Comparison of ENCODE assay signal across 9 cellular contexts in genomic region chr1:235018161-235018560, GRCh38.
A peak's percentile ranks its signal among the peaks of the same experiment; 100 is the strongest.
DNase-seq lines count a peak whose midpoint lies in the region; ATAC-seq and TF ChIP-seq lines count a peak whose summit lies in the region.
"Had no signal": no experiment of that assay in that cellular context is flagged by ENCODE, and none has a peak within 500 bp of the region (broad histone marks: within the 10 kb centered on the region; RNA-seq: fewer than 3 reads in every experiment).

No MANE protein-coding gene starts in this region.

- no peaks in the 10 kb centered on the region for H3K36me3 ChIP-seq in WERI-Rb-1
- no peaks in the 10 kb centered on the region for H3K36me3 ChIP-seq in suprapubic skin

- ATAC-seq in activated T-cell treated with anti-CD3 and anti-CD28 coated beads, Interleukin-2, amount 50 U/mL, for 72 hours (replicated peaks in 1 of 2) = no peak
- peak; percentile 98 for ATAC-seq in foreskin keratinocyte
- ATAC-seq in GM18511 (IDR thresholded peaks at IDR 0.05; ENCODE audit: unreplicated experiment) = no peak
- ATAC-seq in HG03565 (IDR thresholded peaks at IDR 0.05; ENCODE audit: unreplicated experiment) = no peak

- TF ChIP-seq CTCF in WERI-Rb-1 (IDR thresholded peaks at IDR 0.05; ENCODE audit: low read depth, low read length) = no peak
- peak; percentile 2 for TF ChIP-seq CTCF in foreskin keratinocyte (conservative IDR thresholded peaks at IDR 0.05)
- no peak for TF ChIP-seq CTCF in suprapubic skin (IDR thresholded peaks at IDR 0.05)

- H3K9me3 Mint-ChIP-seq in activated T-cell treated with anti-CD3 and anti-CD28 coated beads, Interleukin-2, amount 50 U/mL, for 72 hours = peaks cover 2 to 9% of the 10 kb centered on the region in 2 donors

- H3K4me3 ChIP-seq in WERI-Rb-1 (ENCODE audit: low read depth, low read length) = no peak overlapping the region
- H3K4me3 ChIP-seq in suprapubic skin = no peak overlapping the region

- TF ChIP-seq EP300 in suprapubic skin (IDR thresholded peaks at IDR 0.05) = no peak

- peaks cover 17 to 28% of the 10 kb centered on the region in 2 donors for H3K36me3 Mint-ChIP-seq in activated T-cell treated with anti-CD3 and anti-CD28 coated beads, Interleukin-2, amount 50 U/mL, for 72 hours (ENCODE audit: insufficient read depth in 2 of 2)

- H3K27me3 ChIP-seq in WERI-Rb-1 (ENCODE audit: insufficient read depth, low read depth, severe bottlenecking) (no peaks in the 10 kb centered on the region), foreskin keratinocyte (no peaks in the 10 kb centered on the region), suprapubic skin (no peaks in the 10 kb centered on the region)

- WGBS in suprapubic skin = 41% methylated on average over 3 of the region's 3 CpGs

- no peak overlapping the region for H3K27ac Mint-ChIP-seq in activated T-cell treated with anti-CD3 and anti-CD28 coated beads, Interleukin-2, amount 50 U/mL, for 72 hours

- H3K4me3 Mint-ChIP-seq in activated T-cell treated with anti-CD3 and anti-CD28 coated beads, Interleukin-2, amount 50 U/mL, for 72 hours = peak overlapping the region; percentile 20 to 83

- no peak for DNase-seq in activated T-cell treated with anti-CD3 and anti-CD28 coated beads, Interleukin-2, amount 50 U/mL, for 72 hours
- no peak for DNase-seq in activated T-cell treated with anti-CD3 and anti-CD28 coated beads for 4 hours
- DNase-seq in WERI-Rb-1 = peak; percentile 5
- DNase-seq in foreskin keratinocyte = peak; percentile 97 to 99
- no peak for DNase-seq in suprapubic skin (ENCODE audit: low spot score in 2 of 2)
- DNase-seq in globus pallidus (ENCODE audit: low spot score) = no peak
- DNase-seq: NCI-H524 treated with DMSO at 0.1 percent for 48 hours had no signal

- no peaks in the 10 kb centered on the region for H3K9me3 ChIP-seq in WERI-Rb-1 (ENCODE audit: severe bottlenecking)
- H3K9me3 ChIP-seq in suprapubic skin = no peaks in the 10 kb centered on the region

- H3K27me3 Mint-ChIP-seq in activated T-cell treated with anti-CD3 and anti-CD28 coated beads, Interleukin-2, amount 50 U/mL, for 72 hours (ENCODE audit: low read depth) = no peaks in the 10 kb centered on the region

- TF ChIP-seq POLR2A in suprapubic skin (IDR thresholded peaks at IDR 0.05) = no peak

- H3K4me1 Mint-ChIP-seq in activated T-cell treated with anti-CD3 and anti-CD28 coated beads, Interleukin-2, amount 50 U/mL, for 72 hours (ENCODE audit: low read depth) = peaks cover 88% of the 10 kb centered on the region

- no peak overlapping the region for H3K27ac ChIP-seq in WERI-Rb-1
- peak overlapping the region; percentile 82 for H3K27ac ChIP-seq in foreskin keratinocyte
- peak overlapping the region; percentile 29 for H3K27ac ChIP-seq in suprapubic skin

- H3K4me1 ChIP-seq in foreskin keratinocyte = peaks cover 19% of the 10 kb centered on the region
- peaks cover 12% of the 10 kb centered on the region for H3K4me1 ChIP-seq in suprapubic skin

Comparison
In these comparisons a context has a peak if more than half of its experiments do, and no peak if none do; other contexts are left out.
1. DNase-seq: peak in WERI-Rb-1 (single experiment) and foreskin keratinocyte (2 of 2); none in activated T-cell treated with anti-CD3 and anti-CD28 coated beads, Interleukin-2, amount 50 U/mL, for 72 hours (0 of 2), activated T-cell treated with anti-CD3 and anti-CD28 coated beads for 4 hours (single experiment), suprapubic skin (0 of 2) and globus pallidus (single experiment).